ENCODE assay signal across 9 cellular contexts in the genomic region with DNA sequence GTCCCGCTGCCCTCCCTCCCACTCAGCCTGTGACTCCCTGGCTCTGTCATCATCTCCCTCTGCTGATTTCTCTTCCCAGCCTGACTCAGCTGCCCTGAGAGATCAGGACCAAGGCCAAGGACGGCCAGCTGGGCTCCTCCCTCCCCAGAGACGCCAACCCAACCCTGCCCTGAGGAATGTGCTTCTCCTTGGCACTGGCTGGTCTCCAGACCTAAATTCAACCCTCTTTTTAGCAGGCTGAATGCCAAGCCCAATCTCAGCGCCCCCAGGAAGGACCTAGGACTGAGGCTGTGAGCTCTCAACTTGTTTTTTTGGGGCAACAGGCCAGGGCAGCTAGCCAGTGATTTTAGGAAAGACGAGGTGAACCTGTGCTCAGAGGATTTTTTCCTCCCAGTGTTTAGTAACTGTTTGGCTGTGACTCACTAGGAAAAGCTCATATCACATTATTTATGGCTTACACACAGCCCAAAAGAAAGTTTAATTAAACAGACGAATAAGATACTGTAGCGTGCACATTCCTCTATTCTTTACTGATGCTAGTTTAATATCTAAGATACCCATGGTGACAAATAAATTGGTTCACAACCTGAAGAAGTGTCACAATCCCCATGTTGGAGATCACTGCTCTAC. TPM values are rescaled to one million over a fixed set of nuclear protein-coding genes. Genes with fewer than 3 reads are reported as not detected.
DNase-seq lines count a peak whose midpoint lies in the region; ATAC-seq and TF ChIP-seq lines count a peak whose summit lies in the region.
"Had no signal": no experiment of that assay in that cellular context is flagged by ENCODE, and none has a peak within 500 bp of the region (broad histone marks: within the 10 kb centered on the region; RNA-seq: fewer than 3 reads in every experiment).

No MANE protein-coding gene starts in this region.

- ATAC-seq in upper lobe of right lung (peak; percentile 94), HG02759 (IDR thresholded peaks at IDR 0.05; ENCODE audit: unreplicated experiment) (no peak), GM18517 (IDR thresholded peaks at IDR 0.05; ENCODE audit: unreplicated experiment) (no peak)

- H2AFZ ChIP-seq in hepatocyte: no peak overlapping the region

- intact Hi-C loops in upper lobe of right lung (cut with DNase I): no loop called here

- DNase-seq in HT-29 (ENCODE audit: low spot score) (peak; percentile 65), amniotic epithelial cell (ENCODE audit: low read depth) (peak; percentile 72), hepatocyte (ENCODE audit: low spot score) (peak; percentile 60), upper lobe of right lung (peak; percentile 85), NCI-H2081 treated with DMSO at 0.1 percent for 48 hours (lab: John Stamatoyannopoulos, UW) (no peak)
- DNase-seq: activated naive CD4-positive, alpha-beta T cell; stimulated activated CD4-positive, alpha-beta T cell treated with anti-CD3 and anti-CD28 coated beads, Interleukin-15, amount 100 ng/mL, for 24 hours had no signal

- H3K4me3 ChIP-seq in hepatocyte: no peak overlapping the region
- no peak overlapping the region for H3K4me3 ChIP-seq in upper lobe of right lung

- H3K36me3 ChIP-seq in hepatocyte (replicated peaks; ENCODE audit: insufficient read depth, low read depth): no peaks in the 10 kb centered on the region
- no peaks in the 10 kb centered on the region for H3K36me3 ChIP-seq in upper lobe of right lung

- no peaks in the 10 kb centered on the region for H3K9me2 ChIP-seq in hepatocyte (replicated peaks; ENCODE audit: insufficient read depth)

- no peaks in the 10 kb centered on the region for H3K79me2 ChIP-seq in hepatocyte

- no peaks in the 10 kb centered on the region for H4K20me1 ChIP-seq in hepatocyte (ENCODE audit: insufficient read depth, poor library complexity, severe bottlenecking)

- no peak overlapping the region for H3K4me2 ChIP-seq in hepatocyte

- no peaks in the 10 kb centered on the region for H3K9me3 ChIP-seq in hepatocyte (ENCODE audit: low read depth)
- H3K9me3 ChIP-seq in upper lobe of right lung: no peaks in the 10 kb centered on the region

- H3K27me3 ChIP-seq in hepatocyte (peaks cover 5% of the 10 kb centered on the region), upper lobe of right lung (peaks cover 2% of the 10 kb centered on the region)

- H3K27ac ChIP-seq in hepatocyte (no peak overlapping the region), upper lobe of right lung (no peak overlapping the region)

- 50% methylated on average over 7 of the region's 7 CpGs for WGBS in hepatocyte (ENCODE audit: low lambda C conversion rate, missing lambda C conversion rate)

- no peak for TF ChIP-seq CTCF in hepatocyte (IDR thresholded peaks at IDR 0.05; ENCODE audit: poor library complexity)
- no peak for TF ChIP-seq CTCF in upper lobe of right lung (IDR thresholded peaks at IDR 0.05)

- H3K4me1 ChIP-seq in hepatocyte (ENCODE audit: insufficient read depth): no peaks in the 10 kb centered on the region
- no peaks in the 10 kb centered on the region for H3K4me1 ChIP-seq in upper lobe of right lung

RNA-seq across cellular contexts. Expression of a gene that starts 7.4 kb away (rescaled TPM):
- not detected in 2 replicates for total RNA-seq in HT-29 (2014; rRNA removed; shearing (Covaris generic))
- total RNA-seq in hepatocyte (not detected in 2 replicates), upper lobe of right lung (not detected)
- not detected in 2 replicates for polyA plus RNA-seq in hepatocyte
